In genomic region chr6:137736048-137736846, GRCh38 we compare ENCODE assay signal across 10 cellular contexts.
A peak's percentile ranks its signal among the peaks of the same experiment; 100 is the strongest.
DNase-seq lines count a peak whose midpoint lies in the region; ATAC-seq and TF ChIP-seq lines count a peak whose summit lies in the region.
"Had no signal": no experiment of that assay in that cellular context is flagged by ENCODE, and none has a peak within 500 bp of the region (broad histone marks: within the 10 kb centered on the region; RNA-seq: fewer than 3 reads in every experiment).

No MANE protein-coding gene starts in this region.

- no peak for TF ChIP-seq CTCF in dorsolateral prefrontal cortex (IDR thresholded peaks at IDR 0.05 in 54 of 56, conservative IDR thresholded peaks at IDR 0.05 in 2 of 56; ENCODE audit: low read depth in 1 of 56, partially characterized antibody in 56 of 56)

- intact Hi-C loops in dorsolateral prefrontal cortex (cut with DNase I) = no loop called here

- H3K27ac ChIP-seq in dorsolateral prefrontal cortex = no peak overlapping the region

- H3K4me3 ChIP-seq in Jurkat, Clone E6-1 (ENCODE audit: low read length) = peak overlapping the region; percentile 42
- no peak overlapping the region for H3K4me3 ChIP-seq in dorsolateral prefrontal cortex
- H3K4me3 ChIP-seq: A549, smooth muscle cell had no signal

- DNase-seq in NCI-H2196 (lab: John Stamatoyannopoulos, UW; ENCODE audit: unreplicated experiment) = peak; percentile 22
- DNase-seq in NCI-H2196 treated with DMSO at 0.1 percent for 48 hours (lab: John Stamatoyannopoulos, UW; ENCODE audit: unreplicated experiment) = no peak
- peak; percentile 99 for DNase-seq in Jurkat, Clone E6-1 (ENCODE audit: low read depth, low spot score)
- DNase-seq in myocyte (ENCODE audit: low read depth) = peak; percentile 85
- no peak for DNase-seq in dorsolateral prefrontal cortex
- no peak for DNase-seq in C1 segment of cervical spinal cord (lab: John Stamatoyannopoulos, UW)
- no peak for DNase-seq in dermis blood vessel endothelial cell

- peak; percentile 86 for ATAC-seq in GM21619 (IDR thresholded peaks at IDR 0.05; ENCODE audit: unreplicated experiment)
- ATAC-seq: A549 had no signal

- H3K27me3 ChIP-seq in dorsolateral prefrontal cortex = peaks cover 0 to 5% (median 0%) of the 10 kb centered on the region in 45 donors

Comparison
In these comparisons a context has a peak if more than half of its experiments do, and no peak if none do; other contexts are left out.
1. DNase-seq: peak in NCI-H2196 (single experiment), Jurkat, Clone E6-1 (single experiment) and myocyte (single experiment); none in NCI-H2196 treated with DMSO at 0.1 percent for 48 hours (single experiment), dorsolateral prefrontal cortex (0 of 10), C1 segment of cervical spinal cord (0 of 14) and dermis blood vessel endothelial cell (single experiment).